ENCODE assay signal across 12 cellular contexts in the genomic region with DNA sequence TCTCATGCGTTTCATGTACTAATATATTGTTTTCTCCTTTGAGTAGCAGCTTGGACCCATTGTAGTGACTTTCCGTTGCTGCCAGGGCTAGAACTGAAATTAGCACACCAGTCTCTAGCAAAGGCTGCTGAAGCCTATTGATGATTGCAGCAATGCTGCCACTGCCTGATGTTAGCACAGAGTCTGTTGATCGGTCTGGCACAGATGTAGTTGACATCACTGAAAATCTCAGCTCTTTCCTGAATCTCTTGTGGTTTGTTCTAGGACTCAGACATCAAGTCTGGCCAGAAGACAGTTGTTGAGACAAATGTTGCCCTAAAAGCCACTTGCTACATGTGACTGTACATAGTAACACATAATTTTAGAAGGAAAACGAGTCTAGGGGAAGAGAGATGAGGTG. TPM values are rescaled to one million over a fixed set of nuclear protein-coding genes. Genes with fewer than 3 reads are reported as not detected.
DNase-seq lines count a peak whose midpoint lies in the region; ATAC-seq, FAIRE-seq and TF ChIP-seq lines count a peak whose summit lies in the region.
"Had no signal": no experiment of that assay in that cellular context is flagged by ENCODE, and none has a peak within 500 bp of the region (broad histone marks: within the 10 kb centered on the region; RNA-seq: fewer than 3 reads in every experiment).

No MANE protein-coding gene starts in this region.

- DNase-seq in GM04503 (ENCODE audit: low read depth) (peak; percentile 18), OCI-M1 (lab: John Stamatoyannopoulos, UW) (peak; percentile 61), fibroblast of the aortic adventitia (ENCODE audit: low read depth) (peak; percentile 62), pancreas (no peak), esophagus muscularis mucosa (ENCODE audit: extremely low spot score) (no peak), NOMO-1 treated with dmso at 0.1 percent for 144 hours (lab: John Stamatoyannopoulos, UW; ENCODE audit: unreplicated experiment) (no peak), amniotic stem cell (lab: John Stamatoyannopoulos, UW) (no peak)
- DNase-seq: MG63, NCI-H526 treated with DMSO at 0.1 percent for 48 hours, posterior cingulate gyrus, T-cell, uterus had no signal

- no peak for TF ChIP-seq POLR2A in esophagus muscularis mucosa (IDR thresholded peaks at IDR 0.05; ENCODE audit: low read depth)

- TF ChIP-seq EP300 in esophagus muscularis mucosa (IDR thresholded peaks at IDR 0.05) = no peak

- H3K36me3 ChIP-seq in pancreas (no peaks in the 10 kb centered on the region), esophagus muscularis mucosa (peaks cover 0 to 8% (median 0%) of the 10 kb centered on the region in 4 donors)
- H3K36me3 ChIP-seq: MG63, uterus had no signal

- H3K9me3 ChIP-seq in pancreas (no peaks in the 10 kb centered on the region), esophagus muscularis mucosa (no peaks in the 10 kb centered on the region)
- H3K9me3 ChIP-seq: MG63, uterus had no signal

- H3K27me3 ChIP-seq in pancreas (no peaks in the 10 kb centered on the region), esophagus muscularis mucosa (no peaks in the 10 kb centered on the region)
- H3K27me3 ChIP-seq: MG63, uterus had no signal

- peak; percentile 22 to 64 (median 31) for ATAC-seq in pancreas

- FAIRE-seq in pancreas (lab: Jason Lieb, UNC) = no peak

- H3K4me3 ChIP-seq in fibroblast of the aortic adventitia (ENCODE audit: low read depth, low read length) (no peak overlapping the region), pancreas (no peak overlapping the region), esophagus muscularis mucosa (no peak overlapping the region)
- H3K4me3 ChIP-seq: MG63, uterus had no signal

- WGBS in pancreas, 2 donors = 46 to 51% methylated on average over 4 of the region's 4 CpGs
- WGBS in esophagus muscularis mucosa = 41% methylated on average over 3 of the region's 4 CpGs

- intact Hi-C loops in pancreas (cut with DNase I) = no loop called here
- intact Hi-C loops in esophagus muscularis mucosa (cut with DNase I) = no loop called here

- H3K27ac ChIP-seq in pancreas (no peak overlapping the region), esophagus muscularis mucosa (replicated peaks in 1 of 4) (no peak overlapping the region)
- H3K27ac ChIP-seq: uterus had no signal

- TF ChIP-seq CTCF in fibroblast of the aortic adventitia (IDR thresholded peaks at IDR 0.05; ENCODE audit: insufficient read depth, low read length) (no peak), pancreas (IDR thresholded peaks at IDR 0.05) (no peak), esophagus muscularis mucosa (IDR thresholded peaks at IDR 0.05) (no peak)

- H3K4me1 ChIP-seq in pancreas = peaks cover 0 to 6% (median 2%) of the 10 kb centered on the region in 3 donors
- H3K4me1 ChIP-seq in esophagus muscularis mucosa = peaks cover 2 to 21% (median 6%) of the 10 kb centered on the region in 4 donors
- H3K4me1 ChIP-seq: uterus had no signal

RNA-seq across cellular contexts. Expression of gene VAPA, which starts 47.2 kb away (rescaled TPM):
- total RNA-seq in fibroblast of the aortic adventitia (ENCODE audit: low replicate concordance) (324 and 436 TPM in 2 replicates), pancreas (100 to 1,000 TPM in 2 of 6 donors, 10 to 100 TPM in 4; 85.7 to 117 (median 99.5) TPM), esophagus muscularis mucosa (100 to 1,000 TPM; 198 to 336 (median 260) TPM)
- polyA plus RNA-seq in pancreas = 10 to 100 TPM; 33.5 to 80.3 TPM

Comparison
In these comparisons a context has a peak if more than half of its experiments do, and no peak if none do; other contexts are left out.
1. DNase-seq: peak in GM04503 (single experiment), OCI-M1 (single experiment) and fibroblast of the aortic adventitia (single experiment); none in pancreas (0 of 6), esophagus muscularis mucosa (single experiment), NOMO-1 treated with dmso at 0.1 percent for 144 hours (single experiment) and amniotic stem cell (single experiment).